In genomic region chr6:138555294-138555988, GRCh38 we compare ENCODE assay signal across 10 cellular contexts. TPM values are rescaled to one million over a fixed set of nuclear protein-coding genes. Genes with fewer than 3 reads are reported as not detected.
DNase-seq lines count a peak whose midpoint lies in the region; ATAC-seq, FAIRE-seq and TF ChIP-seq lines count a peak whose summit lies in the region.
"Had no signal": no experiment of that assay in that cellular context is flagged by ENCODE, and none has a peak within 500 bp of the region (broad histone marks: within the 10 kb centered on the region; RNA-seq: fewer than 3 reads in every experiment).

No MANE protein-coding gene starts in this region.

- peak overlapping the region; percentile 74 for H3K4me3 Mint-ChIP-seq in astrocyte (ENCODE audit: unreplicated experiment)
- no peak overlapping the region for H3K4me3 Mint-ChIP-seq in activated CD4-positive, alpha-beta T cell treated with anti-CD3 and anti-CD28 coated beads for 36 hours

- no peaks in the 10 kb centered on the region for H3K27me3 Mint-ChIP-seq in astrocyte (ENCODE audit: low read depth, unreplicated experiment)
- H3K27me3 Mint-ChIP-seq in activated CD4-positive, alpha-beta T cell treated with anti-CD3 and anti-CD28 coated beads for 36 hours: peaks cover 8% of the 10 kb centered on the region

- H3K9me3 ChIP-seq in HEK293 (ENCODE audit: control insufficient read depth, insufficient read depth, low read depth, low read length) (no peaks in the 10 kb centered on the region), astrocyte (ENCODE audit: insufficient read depth, low read depth, low read length) (no peaks in the 10 kb centered on the region)
- H3K9me3 ChIP-seq: BE2C had no signal

- H3K4me1 Mint-ChIP-seq in astrocyte (ENCODE audit: low read depth, unreplicated experiment): peaks cover 25% of the 10 kb centered on the region
- no peaks in the 10 kb centered on the region for H3K4me1 Mint-ChIP-seq in activated CD4-positive, alpha-beta T cell treated with anti-CD3 and anti-CD28 coated beads for 36 hours

- H3K4me3 ChIP-seq in HEK293 (ENCODE audit: low read depth, low read length): no peak overlapping the region
- H3K4me3 ChIP-seq in astrocyte (ENCODE audit: insufficient read depth, low read depth, low read length): no peak overlapping the region

- H3K36me3 ChIP-seq in HEK293 (ENCODE audit: control insufficient read depth in 2 of 2, insufficient read depth in 1 of 2, low read length in 2 of 2): no peaks in the 10 kb centered on the region
- no peaks in the 10 kb centered on the region for H3K36me3 ChIP-seq in astrocyte (ENCODE audit: insufficient read depth, low read length)
- H3K36me3 ChIP-seq: BE2C had no signal

- no peaks in the 10 kb centered on the region for H3K9me3 Mint-ChIP-seq in astrocyte (ENCODE audit: unreplicated experiment)
- H3K9me3 Mint-ChIP-seq in activated CD4-positive, alpha-beta T cell treated with anti-CD3 and anti-CD28 coated beads for 36 hours (ENCODE audit: low read depth): no peaks in the 10 kb centered on the region

- no peak for FAIRE-seq in astrocyte (lab: Jason Lieb, UNC)

- H2AFZ ChIP-seq in astrocyte (ENCODE audit: low read depth, low read length): no peak overlapping the region

- H3K27me3 ChIP-seq in astrocyte (ENCODE audit: insufficient read depth, low read length): no peaks in the 10 kb centered on the region

- CTCF ChIA-PET in HEK293 (lab: Yijun Ruan, JAX): interaction anchor here (0.7 to 1.4 kb wide), 3 partner anchors 13 to 46 kb away, joined by 3 to 4 read pairs (median 3); no protein-coding TSS in a partner anchor
- CTCF ChIA-PET in activated CD4-positive, alpha-beta T cell treated with anti-CD3 and anti-CD28 coated beads for 36 hours (lab: Charles Lee): interaction anchor here (0.6 to 0.7 kb wide), 3 partner anchors 218 to 503 kb away, joined by 3 read pairs; partner anchors contain the start of gene CCDC28A

- intact Hi-C loops in activated CD4-positive, alpha-beta T cell treated with anti-CD3 and anti-CD28 coated beads for 36 hours (cut with DNase I, micrococcal nuclease): no loop called here

- peak; percentile 48 for DNase-seq in A172 (ENCODE audit: low spot score)
- no peak for DNase-seq in astrocyte (ENCODE audit: low read depth)
- DNase-seq in kidney tubule cell (ENCODE audit: low spot score): peak; percentile 68
- no peak for DNase-seq in stimulated activated CD4-positive, alpha-beta T cell treated with anti-CD3 and anti-CD28 coated beads, Interleukin-4, amount 100 ng/mL, for 24 hours
- no peak for DNase-seq in stimulated activated CD4-positive, alpha-beta T cell treated with anti-CD3 and anti-CD28 coated beads, Interleukin-15, amount 100 ng/mL, for 24 hours
- no peak for DNase-seq in activated CD4-positive, alpha-beta T cell treated with anti-CD3 and anti-CD28 coated beads for 36 hours
- DNase-seq: BE2C, NCI-H1048 had no signal

- peak overlapping the region; percentile 75 for H3K4me2 ChIP-seq in astrocyte (ENCODE audit: low read length)

- peak overlapping the region; percentile 70 for H3K27ac Mint-ChIP-seq in astrocyte (ENCODE audit: unreplicated experiment)
- H3K27ac Mint-ChIP-seq in activated CD4-positive, alpha-beta T cell treated with anti-CD3 and anti-CD28 coated beads for 36 hours: no peak overlapping the region

- no peak for ATAC-seq in activated CD4-positive, alpha-beta T cell treated with anti-CD3 and anti-CD28 coated beads for 36 hours
- ATAC-seq in HG03139 (IDR thresholded peaks at IDR 0.05; ENCODE audit: unreplicated experiment): no peak

- peaks cover 1% of the 10 kb centered on the region for H3K36me3 Mint-ChIP-seq in astrocyte (ENCODE audit: low read depth, unreplicated experiment)
- H3K36me3 Mint-ChIP-seq in activated CD4-positive, alpha-beta T cell treated with anti-CD3 and anti-CD28 coated beads for 36 hours (ENCODE audit: low read depth): no peaks in the 10 kb centered on the region

- H3K79me2 ChIP-seq in astrocyte (ENCODE audit: insufficient read depth, low read length): peaks cover 19% of the 10 kb centered on the region

- no peaks in the 10 kb centered on the region for H4K20me1 ChIP-seq in astrocyte (ENCODE audit: insufficient read depth, low read length)

- H3K4me1 ChIP-seq in HEK293 (ENCODE audit: control insufficient read depth, insufficient read depth, low read length) (peaks cover 12% of the 10 kb centered on the region), astrocyte (ENCODE audit: insufficient read depth, low read length) (peaks cover 13% of the 10 kb centered on the region)
- H3K4me1 ChIP-seq: BE2C had no signal

- POLR2A ChIA-PET in HEK293 (lab: Yijun Ruan, JAX): no interaction called here
- POLR2A ChIA-PET in activated CD4-positive, alpha-beta T cell treated with anti-CD3 and anti-CD28 coated beads for 36 hours (lab: Charles Lee): no interaction called here

- peak overlapping the region; percentile 21 for H3K9ac ChIP-seq in astrocyte (ENCODE audit: low read length)

- no peak overlapping the region for H3K27ac ChIP-seq in HEK293 (ENCODE audit: extremely low read depth, low read depth, low read length)
- H3K27ac ChIP-seq in astrocyte (ENCODE audit: low read depth, low read length): no peak overlapping the region

- TF ChIP-seq CTCF in HEK293 (tag by site-specific recombination; IDR thresholded peaks at IDR 0.05): no peak
- TF ChIP-seq CTCF in astrocyte (IDR thresholded peaks at IDR 0.05; ENCODE audit: insufficient read depth, low read depth, low read length): no peak

TF ChIP-seq in HEK293, 187 proteins besides CTCF, POLR2A, EP300 and RAD21 (continues in another document):
- TF ChIP-seq ZNF600 (tag by site-specific recombination; IDR thresholded peaks at IDR 0.05): peak; percentile 83
- peak; percentile 62 for TF ChIP-seq PRDM1 (tag by site-specific recombination; IDR thresholded peaks at IDR 0.05)
- TF ChIP-seq, protein P1, sequence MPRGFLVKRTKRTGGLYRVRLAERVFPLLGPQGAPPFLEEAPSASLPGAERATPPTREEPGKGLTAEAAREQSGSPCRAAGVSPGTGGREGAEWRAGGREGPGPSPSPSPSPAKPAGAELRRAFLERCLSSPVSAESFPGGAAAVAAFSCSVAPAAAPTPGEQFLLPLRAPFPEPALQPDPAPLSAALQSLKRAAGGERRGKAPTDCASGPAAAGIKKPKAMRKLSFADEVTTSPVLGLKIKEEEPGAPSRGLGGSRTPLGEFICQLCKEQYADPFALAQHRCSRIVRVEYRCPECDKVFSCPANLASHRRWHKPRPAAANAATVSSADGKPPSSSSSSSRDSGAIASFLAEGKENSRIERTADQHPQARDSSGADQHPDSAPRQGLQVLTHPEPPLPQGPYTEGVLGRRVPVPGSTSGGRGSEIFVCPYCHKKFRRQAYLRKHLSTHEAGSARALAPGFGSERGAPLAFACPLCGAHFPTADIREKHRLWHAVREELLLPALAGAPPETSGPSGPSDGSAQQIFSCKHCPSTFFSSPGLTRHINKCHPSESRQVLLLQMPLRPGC (tag by site-specific recombination; IDR thresholded peaks at IDR 0.05): no peak
- no peak for TF ChIP-seq AEBP2 (tag by site-specific recombination; IDR thresholded peaks at IDR 0.05; ENCODE audit: borderline replicate concordance)
- TF ChIP-seq ZNF571 (tag by site-specific recombination; IDR thresholded peaks at IDR 0.05): no peak
- no peak for TF ChIP-seq ZNF514 (tag by site-specific recombination; IDR thresholded peaks at IDR 0.05)
- TF ChIP-seq ZNF148 (tag by site-specific recombination; IDR thresholded peaks at IDR 0.05; ENCODE audit: borderline replicate concordance): no peak
- no peak for TF ChIP-seq ZNF837 (tag by site-specific recombination; IDR thresholded peaks at IDR 0.05)
- no peak for TF ChIP-seq ZNF157 (tag by site-specific recombination; IDR thresholded peaks at IDR 0.05)
- 0 out of 2 replicates have a peak, but pooled peaks have one; percentile 11 for TF ChIP-seq ZNF366 (tag by site-specific recombination; conservative IDR thresholded peaks at IDR 0.05)

RNA-seq across cellular contexts. Expression of gene NHSL1, which starts 56.1 kb away (rescaled TPM):
- 2.6 and 10.4 TPM in 2 replicates for total RNA-seq in A172 (2014; rRNA removed; shearing (Covaris generic))
- total RNA-seq in astrocyte: 28.7 and 33.5 TPM in 2 replicates
- under 1 TPM; 0.53 to 0.70 TPM for total RNA-seq in activated CD4-positive, alpha-beta T cell treated with anti-CD3 and anti-CD28 coated beads for 36 hours

Comparison
In these comparisons a context has a peak if more than half of its experiments do, and no peak if none do; other contexts are left out.
1. DNase-seq: peak in A172 (single experiment) and kidney tubule cell (single experiment); none in astrocyte (single experiment), stimulated activated CD4-positive, alpha-beta T cell treated with anti-CD3 and anti-CD28 coated beads, Interleukin-4, amount 100 ng/mL, for 24 hours (single experiment), stimulated activated CD4-positive, alpha-beta T cell treated with anti-CD3 and anti-CD28 coated beads, Interleukin-15, amount 100 ng/mL, for 24 hours (single experiment) and activated CD4-positive, alpha-beta T cell treated with anti-CD3 and anti-CD28 coated beads for 36 hours (single experiment).